10 cellular contexts compared by ENCODE assay signal in genomic region chr7:134885967-134886352, GRCh38.
A peak's percentile ranks its signal among the peaks of the same experiment; 100 is the strongest.
DNase-seq lines count a peak whose midpoint lies in the region; ATAC-seq and TF ChIP-seq lines count a peak whose summit lies in the region.
"Had no signal": no experiment of that assay in that cellular context is flagged by ENCODE, and none has a peak within 500 bp of the region (broad histone marks: within the 10 kb centered on the region; RNA-seq: fewer than 3 reads in every experiment).

No MANE protein-coding gene starts in this region.

- no peak for TF ChIP-seq EP300 in stomach (IDR thresholded peaks at IDR 0.05)

- no peaks in the 10 kb centered on the region for H3K36me3 ChIP-seq in stomach

- H3K27me3 ChIP-seq in stomach = no peaks in the 10 kb centered on the region

- intact Hi-C loops in left cardiac atrium (cut with DNase I) = no loop called here
- intact Hi-C loops in stomach (cut with DNase I; ENCODE audit: low total_unique reads) = no loop called here

- TF ChIP-seq CTCF in HFFc6 (IDR thresholded peaks at IDR 0.05) (no peak), VCaP (conservative IDR thresholded peaks at IDR 0.05) (no peak), stomach (IDR thresholded peaks at IDR 0.05) (no peak)

- H3K9me3 Mint-ChIP-seq in HFFc6 = peaks cover 3% of the 10 kb centered on the region
- H3K9me3 Mint-ChIP-seq: IgD-negative memory B cell; stimulated activated naive CD8-positive, alpha-beta T cell treated with anti-CD3 and anti-CD28 coated beads, Interleukin-15, amount 100 ng/mL, for 72 hours had no signal

- peak overlapping the region; percentile 39; the same call in 1 of the 2 replicates for H3K27ac ChIP-seq in VCaP
- peak overlapping the region in 4 of 5 donors; percentile 69 to 76 (median 74) for H3K27ac ChIP-seq in stomach

- whole genome bisulfite sequencing in stomach, 5 donors = 43 to 71% (median 56%) methylated on average over 1 of the region's 1 CpG

- DNase-seq in HFFc6 (peak; percentile 75), left cardiac atrium (no peak), stomach (no peak), HT-29 (ENCODE audit: low spot score) (no peak), superior temporal gyrus (ENCODE audit: extremely low spot score) (no peak)
- DNase-seq in activated CD4-positive, alpha-beta T cell treated with anti-CD3 and anti-CD28 coated beads, Interleukin-2, amount 50 U/mL, for 48 hours = no peak
- DNase-seq: stimulated activated naive CD8-positive, alpha-beta T cell treated with anti-CD3 and anti-CD28 coated beads, Interleukin-15, amount 100 ng/mL, for 72 hours had no signal

- peaks cover 4 to 78% (median 46%) of the 10 kb centered on the region in 4 donors for H3K4me1 ChIP-seq in stomach

- peaks cover 56% of the 10 kb centered on the region for H3K36me3 Mint-ChIP-seq in HFFc6 (ENCODE audit: low read depth)
- H3K36me3 Mint-ChIP-seq: IgD-negative memory B cell had no signal

- peaks cover 90% of the 10 kb centered on the region for H3K4me1 Mint-ChIP-seq in HFFc6 (ENCODE audit: low read depth)

- H3K4me3 ChIP-seq in stomach = no peak overlapping the region

- peak; percentile 13 to 60 for ATAC-seq in left cardiac atrium
- ATAC-seq in HG02759 (IDR thresholded peaks at IDR 0.05; ENCODE audit: unreplicated experiment) = no peak

- TF ChIP-seq POLR2A in stomach (IDR thresholded peaks at IDR 0.05) = no peak

- no peaks in the 10 kb centered on the region for H3K9me3 ChIP-seq in stomach

- H3K27ac Mint-ChIP-seq in HFFc6 = peak overlapping the region; percentile 93

- peak overlapping the region; percentile 81 for H3K4me3 Mint-ChIP-seq in HFFc6
- H3K4me3 Mint-ChIP-seq: IgD-negative memory B cell had no signal

- peaks cover 62% of the 10 kb centered on the region for H3K27me3 Mint-ChIP-seq in HFFc6 (ENCODE audit: insufficient read depth)
